9 cellular contexts compared by ENCODE assay signal in genomic region chr1:173410133-173410793, GRCh38.
DNase-seq lines count a peak whose midpoint lies in the region; ATAC-seq and TF ChIP-seq lines count a peak whose summit lies in the region.
"Had no signal": no experiment of that assay in that cellular context is flagged by ENCODE, and none has a peak within 500 bp of the region (broad histone marks: within the 10 kb centered on the region; RNA-seq: fewer than 3 reads in every experiment).

No MANE protein-coding gene starts in this region.

- H3K9me3 Mint-ChIP-seq in HFFc6 (no peaks in the 10 kb centered on the region), immature natural killer cell (no peaks in the 10 kb centered on the region)
- H3K9me3 Mint-ChIP-seq in T-helper 2 cell treated with Interferon-gamma antibody and Interleukin-4, amounts not matched to agents 5 μg/mL and 100 μg/mL, for 36 hours, result no peaks in the 10 kb centered on the region

- H3K9me3 ChIP-seq in lower lobe of right lung (no peaks in the 10 kb centered on the region), MG63 (no peaks in the 10 kb centered on the region)
- H3K9me3 ChIP-seq: heart left ventricle had no signal

- H3K4me1 ChIP-seq in lower lobe of right lung, result peaks cover 25% of the 10 kb centered on the region

- no peak for DNase-seq in GM12865 (ENCODE audit: low read depth)
- peak; percentile 50 for DNase-seq in HFFc6
- peak; percentile 41 for DNase-seq in NAMALWA (ENCODE audit: low spot score)
- DNase-seq in immature natural killer cell, result peak; percentile 64 to 73 (median 71)
- DNase-seq in lower lobe of right lung, result no peak
- DNase-seq in T-helper 2 cell treated with Interferon-gamma antibody and Interleukin-4, amounts not matched to agents 5 μg/mL and 100 μg/mL, for 36 hours (ENCODE audit: low spot score), result no peak
- no peak for DNase-seq in MG63

- H3K27ac ChIP-seq in lower lobe of right lung, result no peak overlapping the region
- H3K27ac ChIP-seq: heart left ventricle had no signal

- H3K27me3 Mint-ChIP-seq in HFFc6 (ENCODE audit: insufficient read depth) (peaks cover 3% of the 10 kb centered on the region; the same call in 1 of the 2 replicates), immature natural killer cell (ENCODE audit: low read depth in 3 of 3) (peaks cover 0 to 11% (median 2%) of the 10 kb centered on the region in 3 donors)
- H3K27me3 Mint-ChIP-seq in T-helper 2 cell treated with Interferon-gamma antibody and Interleukin-4, amounts not matched to agents 5 μg/mL and 100 μg/mL, for 36 hours (ENCODE audit: low read depth), result no peaks in the 10 kb centered on the region

- H3K36me3 Mint-ChIP-seq in HFFc6 (ENCODE audit: low read depth), result no peaks in the 10 kb centered on the region
- peaks cover 10 to 21% (median 12%) of the 10 kb centered on the region in 3 donors for H3K36me3 Mint-ChIP-seq in immature natural killer cell
- peaks cover 4% of the 10 kb centered on the region for H3K36me3 Mint-ChIP-seq in T-helper 2 cell treated with Interferon-gamma antibody and Interleukin-4, amounts not matched to agents 5 μg/mL and 100 μg/mL, for 36 hours (ENCODE audit: low read depth)

- peak overlapping the region; percentile 9; the same call in 1 of the 2 replicates for H3K27ac Mint-ChIP-seq in HFFc6
- H3K27ac Mint-ChIP-seq in immature natural killer cell, result peak overlapping the region; percentile 31 to 91 (median 86)
- no peak overlapping the region for H3K27ac Mint-ChIP-seq in T-helper 2 cell treated with Interferon-gamma antibody and Interleukin-4, amounts not matched to agents 5 μg/mL and 100 μg/mL, for 36 hours

- H3K4me3 ChIP-seq in GM12865 (ENCODE audit: low read depth, low read length) (peak overlapping the region; percentile 44), lower lobe of right lung (no peak overlapping the region), MG63 (no peak overlapping the region)
- H3K4me3 ChIP-seq: heart left ventricle had no signal

- intact Hi-C loops in lower lobe of right lung (cut with DNase I), result no loop called here

- H3K4me3 Mint-ChIP-seq in HFFc6 (no peak overlapping the region), immature natural killer cell (peak overlapping the region; percentile 30 to 61 (median 52))
- no peak overlapping the region for H3K4me3 Mint-ChIP-seq in T-helper 2 cell treated with Interferon-gamma antibody and Interleukin-4, amounts not matched to agents 5 μg/mL and 100 μg/mL, for 36 hours

- TF ChIP-seq CTCF in GM12865 (IDR thresholded peaks at IDR 0.05; ENCODE audit: insufficient read depth, low read depth, low read length, missing control alignments) (no peak), HFFc6 (IDR thresholded peaks at IDR 0.05) (no peak), lower lobe of right lung (IDR thresholded peaks at IDR 0.05) (no peak)

- ATAC-seq in lower lobe of right lung, result no peak
- ATAC-seq in GM19397 (IDR thresholded peaks at IDR 0.05; ENCODE audit: unreplicated experiment), result no peak

- H3K36me3 ChIP-seq in lower lobe of right lung, result no peaks in the 10 kb centered on the region
- H3K36me3 ChIP-seq in MG63, result no peaks in the 10 kb centered on the region
- H3K36me3 ChIP-seq: heart left ventricle had no signal

- peaks cover 60% of the 10 kb centered on the region for H3K4me1 Mint-ChIP-seq in HFFc6 (ENCODE audit: low read depth)
- peaks cover 34 to 51% of the 10 kb centered on the region in 2 donors for H3K4me1 Mint-ChIP-seq in immature natural killer cell
- peaks cover 14% of the 10 kb centered on the region for H3K4me1 Mint-ChIP-seq in T-helper 2 cell treated with Interferon-gamma antibody and Interleukin-4, amounts not matched to agents 5 μg/mL and 100 μg/mL, for 36 hours (ENCODE audit: low read depth)

- H3K27me3 ChIP-seq in lower lobe of right lung (ENCODE audit: low read depth) (no peaks in the 10 kb centered on the region), MG63 (no peaks in the 10 kb centered on the region)
- H3K27me3 ChIP-seq: heart left ventricle had no signal

Comparison
In these comparisons a context has a peak if more than half of its experiments do, and no peak if none do; other contexts are left out.
1. DNase-seq: peak in HFFc6 (single experiment), NAMALWA (single experiment) and immature natural killer cell (3 of 3); none in GM12865 (single experiment), lower lobe of right lung (single experiment), T-helper 2 cell treated with Interferon-gamma antibody and Interleukin-4, amounts not matched to agents 5 μg/mL and 100 μg/mL, for 36 hours (single experiment) and MG63 (single experiment).
2. H3K4me3 Mint-ChIP-seq: peak in immature natural killer cell (5 of 5); none in HFFc6 (single experiment) and T-helper 2 cell treated with Interferon-gamma antibody and Interleukin-4, amounts not matched to agents 5 μg/mL and 100 μg/mL, for 36 hours (single experiment).